In the genomic region with DNA sequence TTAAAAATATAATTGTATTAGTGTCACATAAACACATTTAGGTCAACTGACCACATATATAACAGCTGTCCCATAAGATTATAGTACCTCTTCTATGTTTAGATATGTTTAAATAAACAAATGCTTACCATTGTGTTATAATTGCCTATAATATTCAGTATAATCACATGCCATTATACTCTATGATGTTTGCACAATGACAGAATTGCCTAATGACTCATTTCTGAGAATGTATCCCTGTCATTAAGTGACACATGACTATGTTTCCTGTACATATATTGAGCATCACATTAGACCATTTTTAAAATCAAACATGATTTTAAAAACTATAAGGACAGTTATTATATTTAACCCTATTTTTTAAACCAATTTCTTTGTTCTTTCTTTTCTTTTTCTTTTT, we compare ENCODE assay signal across 13 cellular contexts.
DNase-seq lines count a peak whose midpoint lies in the region; FAIRE-seq and TF ChIP-seq lines count a peak whose summit lies in the region.
"Had no signal": no experiment of that assay in that cellular context is flagged by ENCODE, and none has a peak within 500 bp of the region (broad histone marks: within the 10 kb centered on the region; RNA-seq: fewer than 3 reads in every experiment).

No MANE protein-coding gene starts in this region.

- H3K4me1 ChIP-seq in GM23248 (ENCODE audit: insufficient read depth) = no peaks in the 10 kb centered on the region
- peaks cover 3% of the 10 kb centered on the region for H3K4me1 ChIP-seq in osteoblast (ENCODE audit: insufficient read depth, low read length)

- no peak for FAIRE-seq in frontal cortex (lab: Jason Lieb, UNC)
- no peak for FAIRE-seq in GM12892 (lab: Jason Lieb, UNC)

- DNase-seq in GM23248 = peak; percentile 24
- DNase-seq in NCI-H1105 treated with DMSO at 0.1 percent for 48 hours (lab: John Stamatoyannopoulos, UW) = peak; percentile 63
- peak; percentile 56 for DNase-seq in SW480 (ENCODE audit: low spot score)
- peak; percentile 82 for DNase-seq in osteoblast (ENCODE audit: insufficient read length, low spot score, missing footprints)
- no peak for DNase-seq in frontal cortex (ENCODE audit: low spot score in 2 of 2)
- no peak for DNase-seq in KBM-7
- DNase-seq in GM12892 (ENCODE audit: insufficient read length) = no peak
- DNase-seq: activated CD4-positive, alpha-beta T cell treated with anti-CD3 and anti-CD28 coated beads, Interleukin-2, amount 10 ng/mL, durations not matched to agents 7 days and 5 days; activated T-cell treated with anti-CD3 and anti-CD28 coated beads, Interleukin-2, amount 50 U/mL, for 48 hours; CD4-positive, alpha-beta T cell; NCI-H2171; OCI-M1 had no signal

- H3K4me3 ChIP-seq in GM23248 (no peak overlapping the region), osteoblast (ENCODE audit: insufficient read depth, low read length) (no peak overlapping the region)

- H3K4me2 ChIP-seq in GM23248 (ENCODE audit: unreplicated experiment) (no peak overlapping the region), osteoblast (ENCODE audit: insufficient read depth, low read length) (no peak overlapping the region)

- H4K20me1 ChIP-seq in GM23248 (ENCODE audit: insufficient read depth) = no peaks in the 10 kb centered on the region
- H4K20me1 ChIP-seq in osteoblast (ENCODE audit: insufficient read depth, low read length) = no peaks in the 10 kb centered on the region

- TF ChIP-seq CTCF in osteoblast (IDR thresholded peaks at IDR 0.05; ENCODE audit: extremely low read depth, low read depth, low read length) = no peak

- H3K79me2 ChIP-seq in GM23248 (ENCODE audit: insufficient read depth) (no peaks in the 10 kb centered on the region), osteoblast (ENCODE audit: insufficient read depth, low read length) (no peaks in the 10 kb centered on the region)

- no peaks in the 10 kb centered on the region for H3K36me3 ChIP-seq in GM23248 (ENCODE audit: low read depth)
- H3K36me3 ChIP-seq in osteoblast (ENCODE audit: insufficient read depth, low read length) = no peaks in the 10 kb centered on the region
- H3K36me3 ChIP-seq: neutrophil had no signal

- no peaks in the 10 kb centered on the region for H3K9me3 ChIP-seq in GM23248 (ENCODE audit: low read depth)
- H3K9me3 ChIP-seq in osteoblast (ENCODE audit: low read depth, low read length) = no peaks in the 10 kb centered on the region
- H3K9me3 ChIP-seq: neutrophil had no signal

- no peak for TF ChIP-seq POLR2A in GM12892 (IDR thresholded peaks at IDR 0.05; ENCODE audit: low read depth, low read length)

- no peaks in the 10 kb centered on the region for H3K9me2 ChIP-seq in GM23248 (ENCODE audit: insufficient read depth)

- H2AFZ ChIP-seq in GM23248 (no peak overlapping the region), osteoblast (ENCODE audit: low read length) (no peak overlapping the region)

- H3F3A ChIP-seq in GM23248 (ENCODE audit: insufficient read depth) = no peaks in the 10 kb centered on the region

- no peak overlapping the region for H3K27ac ChIP-seq in GM23248
- no peak overlapping the region for H3K27ac ChIP-seq in osteoblast (ENCODE audit: low read depth, low read length)
- H3K27ac ChIP-seq: neutrophil had no signal

- H3K27me3 ChIP-seq in GM23248 (replicated peaks; ENCODE audit: insufficient read depth) (no peaks in the 10 kb centered on the region), osteoblast (ENCODE audit: insufficient read depth, low read length) (peaks cover 3% of the 10 kb centered on the region)

- in situ Hi-C loops in GM23248 (cut with MboI) (no loop called here), KBM-7 (cut with MboI; ENCODE audit: low pct_unique_long_range_greater_than_20kb, low sequenced_read_pairs) (no loop called here)

- no peak overlapping the region for H3K9ac ChIP-seq in GM23248

Comparison
In these comparisons a context has a peak if more than half of its experiments do, and no peak if none do; other contexts are left out.
1. DNase-seq: peak in GM23248 (single experiment), NCI-H1105 treated with DMSO at 0.1 percent for 48 hours (single experiment), SW480 (single experiment) and osteoblast (single experiment); none in frontal cortex (0 of 2), KBM-7 (single experiment) and GM12892 (single experiment).